Comparison of ENCODE assay signal across 8 cellular contexts in the genomic region with DNA sequence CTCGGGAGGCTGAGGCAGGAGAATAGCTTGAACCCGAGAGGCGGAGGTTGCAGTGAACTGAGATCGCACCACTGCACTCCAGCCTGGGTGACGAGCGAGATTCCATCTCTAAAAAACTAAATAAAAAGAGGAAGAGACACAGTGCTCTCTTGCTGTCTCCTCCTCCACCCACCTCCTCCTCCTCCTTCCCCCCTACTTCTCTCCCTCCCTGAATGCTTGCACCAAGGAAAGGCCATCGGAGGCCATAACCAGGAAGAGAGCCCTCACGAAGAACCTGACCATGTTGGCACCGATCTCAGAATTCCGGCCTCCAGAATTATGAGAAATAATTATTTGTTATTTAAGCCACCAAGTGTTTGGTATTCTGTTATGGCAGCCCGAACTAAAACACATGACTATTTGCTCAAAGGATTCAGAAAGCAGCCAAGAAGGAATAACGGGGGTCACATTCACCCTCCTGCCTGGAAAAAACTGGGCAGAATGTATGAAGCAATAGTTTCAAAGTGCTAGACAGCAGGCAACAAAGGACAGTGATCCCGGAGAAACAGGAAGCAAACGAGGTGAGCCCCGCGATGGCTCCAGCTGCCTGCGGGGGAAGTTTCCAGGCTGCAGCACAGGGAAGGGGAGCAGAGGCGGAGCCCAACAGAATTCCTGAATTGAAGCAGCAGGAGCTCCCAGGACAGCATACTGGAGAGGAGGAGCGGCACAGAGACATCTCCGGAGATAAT. TPM values are rescaled to one million over a fixed set of nuclear protein-coding genes. Genes with fewer than 3 reads are reported as not detected.
DNase-seq lines count a peak whose midpoint lies in the region; ATAC-seq and TF ChIP-seq lines count a peak whose summit lies in the region.

No MANE protein-coding gene starts in this region.

- H3K9me3 ChIP-seq in vagina: no peaks in the 10 kb centered on the region

- peaks cover 17% of the 10 kb centered on the region for H3K4me1 Mint-ChIP-seq in activated T-cell treated with anti-CD3 and anti-CD28 coated beads, Interleukin-2, amount 50 U/mL, for 4 hours (ENCODE audit: low read depth)

- DNase-seq in AG04449 (ENCODE audit: low read depth, low spot score): no peak
- peak; percentile 49 for DNase-seq in MV-4-11 (lab: John Stamatoyannopoulos, UW)
- DNase-seq in dermis microvascular lymphatic vessel endothelial cell (ENCODE audit: low read depth in 2 of 2): peak; percentile 34 to 38
- peak; percentile 32 to 55 for DNase-seq in lung microvascular endothelial cell (ENCODE audit: low read depth in 2 of 2)
- DNase-seq in vagina (ENCODE audit: extremely low spot score in 2 of 2): no peak
- DNase-seq in activated T-cell treated with anti-CD3 and anti-CD28 coated beads, Interleukin-2, amount 50 U/mL, for 4 hours: no peak
- DNase-seq in activated CD4-positive, CD25-positive, alpha-beta regulatory T cell treated with anti-CD3 and anti-CD28 coated beads, Interleukin-2, amount 50 U/mL, for 72 hours: no peak
- DNase-seq in SIG-M5 (lab: John Stamatoyannopoulos, UW): no peak

- no peaks in the 10 kb centered on the region for H3K36me3 Mint-ChIP-seq in activated T-cell treated with anti-CD3 and anti-CD28 coated beads, Interleukin-2, amount 50 U/mL, for 4 hours (ENCODE audit: insufficient read depth)

- H3K4me1 ChIP-seq in vagina: peaks cover 16% of the 10 kb centered on the region

- no peaks in the 10 kb centered on the region for H3K27me3 ChIP-seq in vagina

- no peak overlapping the region for H3K4me3 Mint-ChIP-seq in activated T-cell treated with anti-CD3 and anti-CD28 coated beads, Interleukin-2, amount 50 U/mL, for 4 hours

- TF ChIP-seq POLR2A in vagina (IDR thresholded peaks at IDR 0.05): no peak

- intact Hi-C loops in vagina (cut with DNase I): no loop called here

- H3K4me3 ChIP-seq in AG04449 (ENCODE audit: low read depth, low read length) (peak overlapping the region; percentile 23), vagina (peak overlapping the region; percentile 30 to 39)

- peak overlapping the region; percentile 71 for H3K27ac ChIP-seq in vagina

- no peak for ATAC-seq in activated T-cell treated with anti-CD3 and anti-CD28 coated beads, Interleukin-2, amount 50 U/mL, for 4 hours

- TF ChIP-seq CTCF in AG04449 (IDR thresholded peaks at IDR 0.05; ENCODE audit: insufficient read depth, low read length, missing control alignments): no peak
- TF ChIP-seq CTCF in vagina (IDR thresholded peaks at IDR 0.05): no peak

- peaks cover 3% of the 10 kb centered on the region for H3K9me3 Mint-ChIP-seq in activated T-cell treated with anti-CD3 and anti-CD28 coated beads, Interleukin-2, amount 50 U/mL, for 4 hours

- no peaks in the 10 kb centered on the region for H3K27me3 Mint-ChIP-seq in activated T-cell treated with anti-CD3 and anti-CD28 coated beads, Interleukin-2, amount 50 U/mL, for 4 hours (ENCODE audit: low read depth)

- CTCF ChIA-PET in AG04449 (lab: Yijun Ruan, JAX): interaction anchor here (1.0 to 1.3 kb wide), 2 partner anchors 103 to 122 kb away, joined by 4 read pairs; no protein-coding TSS in a partner anchor

- POLR2A ChIA-PET in AG04449 (lab: Yijun Ruan, JAX): interaction anchor here (0.6 kb wide), 1 partner anchor 22 kb away, joined by 5 read pairs; no protein-coding TSS in a partner anchor

- H3K36me3 ChIP-seq in vagina: no peaks in the 10 kb centered on the region

RNA-seq across cellular contexts. Expression of a gene that starts 35.8 kb away (rescaled TPM):
- total RNA-seq in dermis microvascular lymphatic vessel endothelial cell (not detected in 2 replicates), lung microvascular endothelial cell (not detected in 2 replicates), vagina (not detected)
- not detected for total RNA-seq in activated T-cell treated with anti-CD3 and anti-CD28 coated beads, Interleukin-2, amount 50 U/mL, for 4 hours

RNA-seq across cellular contexts. Expression of a gene that starts 36.0 kb away (rescaled TPM):
- total RNA-seq in dermis microvascular lymphatic vessel endothelial cell (18.2 and 24.1 TPM in 2 replicates), lung microvascular endothelial cell (17.2 and 22.0 TPM in 2 replicates), vagina (31.7 TPM)
- total RNA-seq in activated T-cell treated with anti-CD3 and anti-CD28 coated beads, Interleukin-2, amount 50 U/mL, for 4 hours: 10 to 100 TPM; 22.6 to 23.1 (median 22.8) TPM

RNA-seq across cellular contexts. Expression of a gene that starts 36.7 kb away (rescaled TPM):
- total RNA-seq in dermis microvascular lymphatic vessel endothelial cell (10.5 and 14.5 TPM in 2 replicates), lung microvascular endothelial cell (12.4 and 14.5 TPM in 2 replicates), vagina (19.4 TPM)
- total RNA-seq in activated T-cell treated with anti-CD3 and anti-CD28 coated beads, Interleukin-2, amount 50 U/mL, for 4 hours: 10 to 100 TPM; 26.0 to 31.5 (median 28.1) TPM

Comparison
In these comparisons a context has a peak if more than half of its experiments do, and no peak if none do; other contexts are left out.
1. DNase-seq: peak in MV-4-11 (single experiment), dermis microvascular lymphatic vessel endothelial cell (2 of 2) and lung microvascular endothelial cell (2 of 2); none in AG04449 (single experiment), vagina (0 of 2), activated T-cell treated with anti-CD3 and anti-CD28 coated beads, Interleukin-2, amount 50 U/mL, for 4 hours (single experiment), activated CD4-positive, CD25-positive, alpha-beta regulatory T cell treated with anti-CD3 and anti-CD28 coated beads, Interleukin-2, amount 50 U/mL, for 72 hours (single experiment) and SIG-M5 (single experiment).